ENCODE assay signal across 1 cellular context in genomic region chr1:46735708-46736324, GRCh38.
TF ChIP-seq lines count a peak whose summit lies in the region.

No MANE protein-coding gene starts in this region.

TF ChIP-seq in HepG2, 621 proteins besides CTCF, POLR2A, EP300 and RAD21 (continued from another document and continues in another):
- TF ChIP-seq, protein P1, sequence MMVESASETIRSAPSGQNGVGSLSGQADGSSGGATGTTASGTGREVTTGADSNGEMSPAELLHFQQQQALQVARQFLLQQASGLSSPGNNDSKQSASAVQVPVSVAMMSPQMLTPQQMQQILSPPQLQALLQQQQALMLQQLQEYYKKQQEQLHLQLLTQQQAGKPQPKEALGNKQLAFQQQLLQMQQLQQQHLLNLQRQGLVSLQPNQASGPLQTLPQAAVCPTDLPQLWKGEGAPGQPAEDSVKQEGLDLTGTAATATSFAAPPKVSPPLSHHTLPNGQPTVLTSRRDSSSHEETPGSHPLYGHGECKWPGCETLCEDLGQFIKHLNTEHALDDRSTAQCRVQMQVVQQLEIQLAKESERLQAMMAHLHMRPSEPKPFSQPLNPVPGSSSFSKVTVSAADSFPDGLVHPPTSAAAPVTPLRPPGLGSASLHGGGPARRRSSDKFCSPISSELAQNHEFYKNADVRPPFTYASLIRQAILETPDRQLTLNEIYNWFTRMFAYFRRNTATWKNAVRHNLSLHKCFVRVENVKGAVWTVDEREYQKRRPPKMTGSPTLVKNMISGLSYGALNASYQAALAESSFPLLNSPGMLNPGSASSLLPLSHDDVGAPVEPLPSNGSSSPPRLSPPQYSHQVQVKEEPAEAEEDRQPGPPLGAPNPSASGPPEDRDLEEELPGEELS (CRISPR knock-in tag; IDR thresholded peaks at IDR 0.05): peak; percentile 37
- TF ChIP-seq ZNF350 (CRISPR knock-in tag; IDR thresholded peaks at IDR 0.05; ENCODE audit: borderline replicate concordance, low read depth) (no peak), ZNF44 (CRISPR knock-in tag; IDR thresholded peaks at IDR 0.05) (0 out of 2 replicates have a peak, but pooled peaks have one; percentile 59), ZNF772 (CRISPR knock-in tag; IDR thresholded peaks at IDR 0.05) (0 out of 2 replicates have a peak, but pooled peaks have one; percentile 27), IRF2 (CRISPR knock-in tag; IDR thresholded peaks at IDR 0.05) (peak; percentile 71; the same call in 1 of the 2 replicates), HOXA7 (CRISPR knock-in tag; IDR thresholded peaks at IDR 0.05) (no peak), STAT6 (CRISPR knock-in tag; IDR thresholded peaks at IDR 0.05; ENCODE audit: borderline replicate concordance) (no peak), NKX3-1 (CRISPR knock-in tag; IDR thresholded peaks at IDR 0.05) (peak; percentile 68; the same call in 1 of the 2 replicates), MTA1 (CRISPR knock-in tag; IDR thresholded peaks at IDR 0.05; ENCODE audit: borderline replicate concordance) (no peak), ZNF234 (CRISPR knock-in tag; conservative IDR thresholded peaks at IDR 0.05) (no peak), CERS6 (CRISPR knock-in tag; IDR thresholded peaks at IDR 0.05) (no peak), SRSF9 (IDR thresholded peaks at IDR 0.05; ENCODE audit: borderline replicate concordance, insufficient read depth, low read depth, low read length, poor library complexity, severe bottlenecking) (no peak), PCBP1 (IDR thresholded peaks at IDR 0.05; ENCODE audit: borderline replicate concordance, low read depth, low read length) (no peak), JARID2 (CRISPR knock-in tag; IDR thresholded peaks at IDR 0.05; ENCODE audit: insufficient replicate concordance) (no peak), ZNF230 (CRISPR knock-in tag; IDR thresholded peaks at IDR 0.05) (no peak), ZNF205 (CRISPR knock-in tag; IDR thresholded peaks at IDR 0.05) (no peak), ZNF562 (CRISPR knock-in tag; IDR thresholded peaks at IDR 0.05; ENCODE audit: borderline replicate concordance) (no peak), ZNF749 (CRISPR knock-in tag; IDR thresholded peaks at IDR 0.05; ENCODE audit: borderline replicate concordance) (peak; percentile 67; the same call in 1 of the 2 replicates), DPF2 (CRISPR knock-in tag; IDR thresholded peaks at IDR 0.05; ENCODE audit: borderline replicate concordance, low read depth) (no peak), MAFG (CRISPR knock-in tag; IDR thresholded peaks at IDR 0.05) (no peak), YEATS2 (CRISPR knock-in tag; IDR thresholded peaks at IDR 0.05; ENCODE audit: borderline replicate concordance) (peak; percentile 76; the same call in 1 of the 2 replicates), ZNF556 (CRISPR knock-in tag; IDR thresholded peaks at IDR 0.05; ENCODE audit: borderline replicate concordance) (no peak), MIER2 (CRISPR knock-in tag; IDR thresholded peaks at IDR 0.05) (peak; percentile 99), ZNF431 (CRISPR knock-in tag; IDR thresholded peaks at IDR 0.05; ENCODE audit: borderline replicate concordance, low read depth) (no peak), HOXA9 (CRISPR knock-in tag; IDR thresholded peaks at IDR 0.05; ENCODE audit: borderline replicate concordance) (no peak), ZNF790 (CRISPR knock-in tag; IDR thresholded peaks at IDR 0.05; ENCODE audit: borderline replicate concordance) (no peak), GTF3A (CRISPR knock-in tag; conservative IDR thresholded peaks at IDR 0.05) (no peak), ELF3 (CRISPR knock-in tag; IDR thresholded peaks at IDR 0.05) (peak; percentile 78), ZBTB38 (CRISPR knock-in tag; IDR thresholded peaks at IDR 0.05) (no peak), RBFOX2 (IDR thresholded peaks at IDR 0.05; ENCODE audit: low read depth, low read length) (no peak), ZNF3 (CRISPR knock-in tag; IDR thresholded peaks at IDR 0.05) (no peak), STAT5B (CRISPR knock-in tag; IDR thresholded peaks at IDR 0.05) (no peak), ZNF761 (CRISPR knock-in tag; conservative IDR thresholded peaks at IDR 0.05) (no peak), PAWR (CRISPR knock-in tag; IDR thresholded peaks at IDR 0.05; ENCODE audit: borderline replicate concordance) (no peak), EEA1 (CRISPR knock-in tag; IDR thresholded peaks at IDR 0.05; ENCODE audit: borderline replicate concordance) (no peak), MED13 (CRISPR knock-in tag; IDR thresholded peaks at IDR 0.05) (no peak; the same call in 1 of the 2 replicates), ZNF143 (CRISPR knock-in tag; IDR thresholded peaks at IDR 0.05) (no peak), ZNF607 (CRISPR knock-in tag; IDR thresholded peaks at IDR 0.05; ENCODE audit: borderline replicate concordance) (peak; percentile 89), ZFP36L2 (CRISPR knock-in tag; IDR thresholded peaks at IDR 0.05) (0 out of 2 replicates have a peak, but pooled peaks have one; percentile 88), ARID2 (CRISPR knock-in tag; IDR thresholded peaks at IDR 0.05; ENCODE audit: borderline replicate concordance) (peak; percentile 52; the same call in 1 of the 2 replicates), ZNF207 (IDR thresholded peaks at IDR 0.05; ENCODE audit: borderline replicate concordance) (no peak), ZNF629 (CRISPR knock-in tag; conservative IDR thresholded peaks at IDR 0.05) (no peak), ZFP1 (CRISPR knock-in tag; IDR thresholded peaks at IDR 0.05) (0 out of 2 replicates have a peak, but pooled peaks have one; percentile 35), HINFP (CRISPR knock-in tag; IDR thresholded peaks at IDR 0.05; ENCODE audit: low read depth) (no peak), SPEN (CRISPR knock-in tag; IDR thresholded peaks at IDR 0.05; ENCODE audit: low read depth) (no peak; the same call in 1 of the 2 replicates), SSRP1 (CRISPR knock-in tag; IDR thresholded peaks at IDR 0.05) (no peak), CEBPZ (IDR thresholded peaks at IDR 0.05; ENCODE audit: low read length) (no peak), ETV5 (CRISPR knock-in tag; IDR thresholded peaks at IDR 0.05; ENCODE audit: borderline replicate concordance) (no peak), SATB2 (CRISPR knock-in tag; IDR thresholded peaks at IDR 0.05) (peak; percentile 81; the same call in 1 of the 2 replicates), CAMTA2 (CRISPR knock-in tag; IDR thresholded peaks at IDR 0.05; ENCODE audit: borderline replicate concordance) (no peak), ZNF12 (CRISPR knock-in tag; IDR thresholded peaks at IDR 0.05) (peak; percentile 67; the same call in 1 of the 2 replicates), MBNL3 (CRISPR knock-in tag; conservative IDR thresholded peaks at IDR 0.05) (no peak), CHD2 (IDR thresholded peaks at IDR 0.05; ENCODE audit: low read depth, low read length) (no peak), SOX13 (IDR thresholded peaks at IDR 0.05) (no peak), SOX13 (CRISPR knock-in tag; conservative IDR thresholded peaks at IDR 0.05 in 1 of 2, IDR thresholded peaks at IDR 0.05 in 1 of 2) (peak in 1 of 2 experiments; percentile 41; a peak in 2 of 4 replicates)
- TF ChIP-seq, protein P2, sequence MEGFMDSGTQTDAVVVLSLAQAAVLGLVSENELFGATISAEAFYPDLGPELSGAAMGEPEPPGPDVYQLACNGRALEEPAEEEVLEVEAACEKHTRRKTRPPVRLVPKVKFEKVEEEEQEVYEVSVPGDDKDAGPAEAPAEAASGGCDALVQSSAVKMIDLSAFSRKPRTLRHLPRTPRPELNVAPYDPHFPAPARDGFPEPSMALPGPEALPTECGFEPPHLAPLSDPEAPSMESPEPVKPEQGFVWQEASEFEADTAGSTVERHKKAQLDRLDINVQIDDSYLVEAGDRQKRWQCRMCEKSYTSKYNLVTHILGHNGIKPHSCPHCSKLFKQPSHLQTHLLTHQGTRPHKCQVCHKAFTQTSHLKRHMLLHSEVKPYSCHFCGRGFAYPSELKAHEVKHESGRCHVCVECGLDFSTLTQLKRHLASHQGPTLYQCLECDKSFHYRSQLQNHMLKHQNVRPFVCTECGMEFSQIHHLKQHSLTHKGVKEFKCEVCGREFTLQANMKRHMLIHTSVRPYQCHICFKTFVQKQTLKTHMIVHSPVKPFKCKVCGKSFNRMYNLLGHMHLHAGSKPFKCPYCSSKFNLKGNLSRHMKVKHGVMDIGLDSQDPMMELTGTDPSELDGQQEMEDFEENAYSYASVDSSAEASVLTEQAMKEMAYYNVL (CRISPR knock-in tag; IDR thresholded peaks at IDR 0.05; ENCODE audit: borderline replicate concordance): no peak
- TF ChIP-seq, protein P3, sequence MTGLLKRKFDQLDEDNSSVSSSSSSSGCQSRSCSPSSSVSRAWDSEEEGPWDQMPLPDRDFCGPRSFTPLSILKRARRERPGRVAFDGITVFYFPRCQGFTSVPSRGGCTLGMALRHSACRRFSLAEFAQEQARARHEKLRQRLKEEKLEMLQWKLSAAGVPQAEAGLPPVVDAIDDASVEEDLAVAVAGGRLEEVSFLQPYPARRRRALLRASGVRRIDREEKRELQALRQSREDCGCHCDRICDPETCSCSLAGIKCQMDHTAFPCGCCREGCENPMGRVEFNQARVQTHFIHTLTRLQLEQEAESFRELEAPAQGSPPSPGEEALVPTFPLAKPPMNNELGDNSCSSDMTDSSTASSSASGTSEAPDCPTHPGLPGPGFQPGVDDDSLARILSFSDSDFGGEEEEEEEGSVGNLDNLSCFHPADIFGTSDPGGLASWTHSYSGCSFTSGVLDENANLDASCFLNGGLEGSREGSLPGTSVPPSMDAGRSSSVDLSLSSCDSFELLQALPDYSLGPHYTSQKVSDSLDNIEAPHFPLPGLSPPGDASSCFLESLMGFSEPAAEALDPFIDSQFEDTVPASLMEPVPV (CRISPR knock-in tag; IDR thresholded peaks at IDR 0.05): 0 out of 2 replicates have a peak, but pooled peaks have one; percentile 44
- TF ChIP-seq, protein P4, sequence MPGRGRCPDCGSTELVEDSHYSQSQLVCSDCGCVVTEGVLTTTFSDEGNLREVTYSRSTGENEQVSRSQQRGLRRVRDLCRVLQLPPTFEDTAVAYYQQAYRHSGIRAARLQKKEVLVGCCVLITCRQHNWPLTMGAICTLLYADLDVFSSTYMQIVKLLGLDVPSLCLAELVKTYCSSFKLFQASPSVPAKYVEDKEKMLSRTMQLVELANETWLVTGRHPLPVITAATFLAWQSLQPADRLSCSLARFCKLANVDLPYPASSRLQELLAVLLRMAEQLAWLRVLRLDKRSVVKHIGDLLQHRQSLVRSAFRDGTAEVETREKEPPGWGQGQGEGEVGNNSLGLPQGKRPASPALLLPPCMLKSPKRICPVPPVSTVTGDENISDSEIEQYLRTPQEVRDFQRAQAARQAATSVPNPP (CRISPR knock-in tag; IDR thresholded peaks at IDR 0.05): no peak
